9 cellular contexts compared by ENCODE assay signal in the genomic region with DNA sequence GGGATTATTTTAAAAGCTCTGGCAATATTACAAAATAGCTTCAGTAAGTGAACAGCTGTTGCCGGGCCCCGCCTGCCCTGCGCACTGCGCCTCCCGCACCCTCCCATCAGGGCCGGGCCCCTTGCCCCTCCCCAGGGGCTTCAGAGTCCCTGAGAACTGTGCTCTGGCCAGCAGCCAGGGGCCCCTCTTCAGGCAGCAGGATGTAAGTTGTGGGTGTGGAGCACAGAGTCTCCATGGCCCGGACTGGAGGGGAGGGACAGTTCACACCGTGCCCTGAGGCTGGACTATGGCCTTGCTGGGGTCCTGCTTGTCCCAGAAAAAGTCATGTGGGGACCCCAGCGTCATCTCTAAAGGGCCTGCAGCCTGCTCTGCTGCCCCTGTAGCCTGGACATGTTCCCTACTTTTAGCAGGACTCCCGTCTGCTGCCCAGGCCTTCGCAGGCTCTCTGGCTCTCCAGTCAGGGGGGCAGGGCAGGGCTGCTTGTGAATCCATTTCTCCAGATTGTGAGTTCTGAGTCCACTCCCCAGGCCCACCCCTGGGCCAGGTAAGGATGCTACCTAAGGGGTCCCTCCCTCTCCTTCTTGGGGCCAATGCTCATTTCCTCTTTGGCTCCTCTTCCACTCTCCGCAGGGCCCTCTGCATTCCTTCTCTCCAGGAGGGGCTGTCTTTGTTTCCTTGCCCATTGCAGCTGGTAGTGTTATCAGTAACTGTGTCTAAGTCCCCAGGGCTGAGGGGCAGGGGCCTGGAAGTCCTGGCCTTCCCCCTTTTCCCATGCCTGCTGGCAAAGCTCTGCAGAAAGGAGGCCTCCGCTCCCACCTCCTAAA. TPM values are rescaled to one million over a fixed set of nuclear protein-coding genes. Genes with fewer than 3 reads are reported as not detected.
DNase-seq lines count a peak whose midpoint lies in the region; ATAC-seq and TF ChIP-seq lines count a peak whose summit lies in the region.
"Had no signal": no experiment of that assay in that cellular context is flagged by ENCODE, and none has a peak within 500 bp of the region (broad histone marks: within the 10 kb centered on the region; RNA-seq: fewer than 3 reads in every experiment).

No MANE protein-coding gene starts in this region.

- H3K4me2 ChIP-seq in H9 (ENCODE audit: insufficient read depth, insufficient read length, low read length), result peak overlapping the region; percentile 29

- H3K18ac ChIP-seq in H9 (ENCODE audit: insufficient read length, low read depth, low read length), result no peak overlapping the region

- H3K4me3 ChIP-seq in SJCRH30, result peak overlapping the region; percentile 49

- H2BK120ac ChIP-seq in H9 (ENCODE audit: low read depth, low read length, poor library complexity, severe bottlenecking), result no peak overlapping the region

- intact Hi-C loops in sciatic nerve (cut with DNase I), result no loop called here

- no CpG with 5 or more reads among the region's 13 CpGs for WGBS in H9 (ENCODE audit: extremely low coverage, insufficient read length, low lambda C conversion rate)

- H3K79me2 ChIP-seq in H9 (ENCODE audit: insufficient read depth, low read length), result no peaks in the 10 kb centered on the region

- H3K36me3 Mint-ChIP-seq in H9 (ENCODE audit: insufficient read depth in 1 of 3, low read depth in 3 of 3), result no peaks in the 10 kb centered on the region

- peak overlapping the region; percentile 32 to 61 for H3K4me3 Mint-ChIP-seq in H9
- H3K4me3 Mint-ChIP-seq: activated CD4-positive, alpha-beta memory T cell treated with anti-CD3 and anti-CD28 coated beads, Interleukin-2, amount 10 ng/mL, durations not matched to agents 7 days and 5 days had no signal

- H3K4me1 ChIP-seq in H9 (ENCODE audit: insufficient read depth, low read length), result peaks cover 13% of the 10 kb centered on the region; the same call in 1 of the 2 replicates
- H3K4me1 ChIP-seq in SJCRH30, result peaks cover 6% of the 10 kb centered on the region; the same call in 1 of the 2 replicates
- H3K4me1 ChIP-seq in foreskin keratinocyte, result no peaks in the 10 kb centered on the region

- H3K27me3 ChIP-seq in H9 (ENCODE audit: insufficient read depth, low read length) (no peaks in the 10 kb centered on the region), SJCRH30 (peaks cover 6% of the 10 kb centered on the region; the same call in 1 of the 2 replicates), foreskin keratinocyte (peaks cover 45% of the 10 kb centered on the region)

- H3K27ac ChIP-seq in H9 (ENCODE audit: insufficient read length, low read depth, low read length), result no peak overlapping the region
- peak overlapping the region; percentile 41; the same call in 1 of the 2 replicates for H3K27ac ChIP-seq in SJCRH30
- H3K27ac ChIP-seq in foreskin keratinocyte, result no peak overlapping the region

- H2BK15ac ChIP-seq in H9 (ENCODE audit: low read depth, low read length), result no peak overlapping the region

- H3K9me3 ChIP-seq in H9 (ENCODE audit: control insufficient read depth, low read depth, low read length) (no peaks in the 10 kb centered on the region), SJCRH30 (replicated peaks) (no peaks in the 10 kb centered on the region)

- peak overlapping the region; percentile 89 to 98 (median 91); a peak in 6 of 7 replicates for H3K27ac Mint-ChIP-seq in H9
- H3K27ac Mint-ChIP-seq: activated CD4-positive, alpha-beta memory T cell treated with anti-CD3 and anti-CD28 coated beads, Interleukin-2, amount 10 ng/mL, durations not matched to agents 7 days and 5 days had no signal

- H4K91ac ChIP-seq in H9 (ENCODE audit: insufficient read length, low read depth, low read length), result no peak overlapping the region

- no peak overlapping the region for H3K4ac ChIP-seq in H9 (ENCODE audit: low read depth, low read length)

- no peaks in the 10 kb centered on the region for H3K9me3 Mint-ChIP-seq in H9
- H3K9me3 Mint-ChIP-seq: activated CD4-positive, alpha-beta memory T cell treated with anti-CD3 and anti-CD28 coated beads, Interleukin-2, amount 10 ng/mL, durations not matched to agents 7 days and 5 days had no signal

- no peaks in the 10 kb centered on the region for H3K79me1 ChIP-seq in H9 (ENCODE audit: insufficient read depth, low read depth, low read length, poor library complexity, severe bottlenecking)

- H3K56ac ChIP-seq in H9 (ENCODE audit: insufficient read length, low read depth, low read length), result no peak overlapping the region

- H3K23me2 ChIP-seq in H9 (ENCODE audit: insufficient read length, low read depth, low read length, poor library complexity, severe bottlenecking), result peaks cover 6% of the 10 kb centered on the region

- no peaks in the 10 kb centered on the region for H4K20me1 ChIP-seq in H9 (ENCODE audit: control insufficient read depth, insufficient read depth, insufficient read length)

- no peaks in the 10 kb centered on the region for H3K36me3 ChIP-seq in SJCRH30

- H2BK12ac ChIP-seq in H9 (ENCODE audit: insufficient read length, low read depth, low read length), result no peak overlapping the region

- peak; percentile 93 for DNase-seq in H9
- peak; percentile 89 for DNase-seq in SJCRH30
- DNase-seq in iPS DF 4.7 (ENCODE audit: extremely low read depth, low spot score), result peak; percentile 41
- DNase-seq in sciatic nerve (ENCODE audit: low spot score), result peak; percentile 63
- no peak for DNase-seq in foreskin keratinocyte
- DNase-seq in activated gamma-delta T cell treated with Interleukin-2 at 50 U/mL for 16 hours, result no peak
- DNase-seq: activated CD4-positive, alpha-beta memory T cell treated with anti-CD3 and anti-CD28 coated beads, Interleukin-2, amount 10 ng/mL, durations not matched to agents 7 days and 5 days had no signal

- no peak overlapping the region for H3K23ac ChIP-seq in H9 (ENCODE audit: insufficient read length, low read depth, low read length)

- H3K14ac ChIP-seq in H9 (ENCODE audit: insufficient read depth, low read length), result peak overlapping the region; percentile 10

- H3K27me3 Mint-ChIP-seq in H9 (ENCODE audit: low read depth), result peaks cover 6% of the 10 kb centered on the region

- H3T11ph ChIP-seq in H9 (ENCODE audit: low read length), result no peak overlapping the region

- H3K9ac ChIP-seq in H9 (ENCODE audit: extremely low read depth, insufficient read length, low read length), result no peak overlapping the region

- no peak overlapping the region for H4K8ac ChIP-seq in H9 (replicated peaks; ENCODE audit: insufficient read length, low read depth, low read length)

- peaks cover 71 to 74% of the 10 kb centered on the region in 2 experiments for H3K4me1 Mint-ChIP-seq in H9

- H2AK5ac ChIP-seq in H9 (ENCODE audit: insufficient read length, low read length), result no peak overlapping the region

- no peak overlapping the region for H4K5ac ChIP-seq in H9 (ENCODE audit: insufficient read length, low read depth, low read length)

- ATAC-seq in sciatic nerve (peak; percentile 78), HG02981 (IDR thresholded peaks at IDR 0.05; ENCODE audit: unreplicated experiment) (no peak), foreskin keratinocyte (no peak), GM18502 (IDR thresholded peaks at IDR 0.05; ENCODE audit: poor library complexity, unreplicated experiment) (no peak)

- TF ChIP-seq CTCF in H9 (conservative IDR thresholded peaks at IDR 0.05) (no peak; the same call in 2 of the 3 replicates), foreskin keratinocyte (conservative IDR thresholded peaks at IDR 0.05) (no peak)

- H2BK20ac ChIP-seq in H9 (ENCODE audit: low read depth, low read length, poor library complexity, severe bottlenecking), result no peak overlapping the region

- H2AFZ ChIP-seq in H9 (ENCODE audit: low read length), result no peak overlapping the region

- H2BK5ac ChIP-seq in H9 (ENCODE audit: insufficient read length, low read length), result no peak overlapping the region

RNA-seq across cellular contexts. Expression of a gene that starts 12.8 kb away (rescaled TPM):
- total RNA-seq in H9 (2021), result 27.7 and 28.1 TPM in 2 replicates
- not detected in 2 replicates for total RNA-seq in SJCRH30 (2014; rRNA removed; shearing (Covaris generic))
- 1.8 TPM for total RNA-seq in sciatic nerve
- total RNA-seq in foreskin keratinocyte, result 0.04 TPM in 1 of 2 replicates, not detected in the other
- polyA plus RNA-seq in foreskin keratinocyte, result 0.02 TPM in 1 of 2 replicates, not detected in the other

RNA-seq across cellular contexts. Expression of a gene that starts 51.3 kb away (rescaled TPM):
- 5.5 and 7.1 TPM in 2 replicates for total RNA-seq in H9 (2021)
- total RNA-seq in SJCRH30 (2014; rRNA removed; shearing (Covaris generic)), result 1.1 and 2.4 TPM in 2 replicates
- total RNA-seq in sciatic nerve, result 16.1 TPM
- total RNA-seq in foreskin keratinocyte, result 5.0 and 5.4 TPM in 2 replicates
- 3.8 and 4.0 TPM in 2 replicates for polyA plus RNA-seq in foreskin keratinocyte

RNA-seq across cellular contexts. Expression of a gene that starts 53.1 kb away (rescaled TPM):
- total RNA-seq in H9 (2021), result 11.6 and 12.5 TPM in 2 replicates
- total RNA-seq in SJCRH30 (2014; rRNA removed; shearing (Covaris generic)), result 6.2 and 6.3 TPM in 2 replicates
- total RNA-seq in sciatic nerve, result 21.3 TPM
- 20.5 and 24.5 TPM in 2 replicates for total RNA-seq in foreskin keratinocyte
- polyA plus RNA-seq in foreskin keratinocyte, result 23.5 and 26.5 TPM in 2 replicates

Comparison
In these comparisons a context has a peak if more than half of its experiments do, and no peak if none do; other contexts are left out.
1. DNase-seq: peak in H9 (single experiment), SJCRH30 (2 of 2), iPS DF 4.7 (single experiment) and sciatic nerve (single experiment); none in foreskin keratinocyte (0 of 2) and activated gamma-delta T cell treated with Interleukin-2 at 50 U/mL for 16 hours (single experiment).
2. RNA of a gene that starts 12.8 kb away (total RNA-seq): 27.7 to 28.1 TPM in H9; 1.8 TPM in sciatic nerve (single experiment), 0.04 TPM in foreskin keratinocyte and not detected in SJCRH30; every median in the first group is over 10 times any median in the second.